In genomic region chr14:68631058-68631690, GRCh38 we compare ENCODE assay signal across 24 cellular contexts.
DNase-seq lines count a peak whose midpoint lies in the region; ATAC-seq, FAIRE-seq and TF ChIP-seq lines count a peak whose summit lies in the region.
"Had no signal": no experiment of that assay in that cellular context is flagged by ENCODE, and none has a peak within 500 bp of the region (broad histone marks: within the 10 kb centered on the region; RNA-seq: fewer than 3 reads in every experiment).

No MANE protein-coding gene starts in this region.

- intact Hi-C loops in right cardiac atrium (cut with DNase I) = no loop called here
- intact Hi-C loops in left ventricle myocardium superior (cut with micrococcal nuclease) = no loop called here

- H3K4me1 Mint-ChIP-seq in mesothelial cell of epicardium = peaks cover 90% of the 10 kb centered on the region
- peaks cover 33% of the 10 kb centered on the region for H3K4me1 Mint-ChIP-seq in stimulated activated memory B cell treated with anti-CD40 and anti-IgM and Interleukin-4, amounts not matched to agents 10 μg/mL and 1 μg/mL and 100 μg/mL, for 72 hours
- peaks cover 7% of the 10 kb centered on the region for H3K4me1 Mint-ChIP-seq in stimulated activated effector memory CD8-positive, alpha-beta T cell treated with anti-CD3 and anti-CD28 coated beads, Interleukin-12 subunit alpha, Interleukin-12 subunit beta, amount 100 ng/mL, for 72 hours

- no peaks in the 10 kb centered on the region for H3K36me3 Mint-ChIP-seq in mesothelial cell of epicardium
- no peaks in the 10 kb centered on the region for H3K36me3 Mint-ChIP-seq in stimulated activated memory B cell treated with anti-CD40 and anti-IgM and Interleukin-4, amounts not matched to agents 10 μg/mL and 1 μg/mL and 100 μg/mL, for 72 hours
- H3K36me3 Mint-ChIP-seq in stimulated activated effector memory CD8-positive, alpha-beta T cell treated with anti-CD3 and anti-CD28 coated beads, Interleukin-12 subunit alpha, Interleukin-12 subunit beta, amount 100 ng/mL, for 72 hours = no peaks in the 10 kb centered on the region
- H3K36me3 Mint-ChIP-seq: activated naive CD8-positive, alpha-beta T cell; brain; CD4-positive, CD25-positive, alpha-beta regulatory T cell had no signal

- no peak for ATAC-seq in right cardiac atrium
- ATAC-seq in left ventricle myocardium superior = no peak
- no peak for ATAC-seq in stimulated activated memory B cell treated with anti-CD40 and anti-IgM and Interleukin-4, amounts not matched to agents 10 μg/mL and 1 μg/mL and 100 μg/mL, for 72 hours
- ATAC-seq in GM19452 (IDR thresholded peaks at IDR 0.05; ENCODE audit: unreplicated experiment) = no peak
- no peak for ATAC-seq in GM19455 (IDR thresholded peaks at IDR 0.05; ENCODE audit: unreplicated experiment)
- no peak for ATAC-seq in stimulated activated effector memory CD8-positive, alpha-beta T cell treated with anti-CD3 and anti-CD28 coated beads, Interleukin-12 subunit alpha, Interleukin-12 subunit beta, amount 100 ng/mL, for 72 hours
- ATAC-seq: stimulated activated naive CD8-positive, alpha-beta T cell treated with anti-CD3 and anti-CD28 coated beads, Interleukin-15, amount 100 ng/mL, for 72 hours had no signal

- WGBS in right cardiac atrium = 80% methylated on average over 8 of the region's 8 CpGs

- no peak overlapping the region for H3K4me3 Mint-ChIP-seq in mesothelial cell of epicardium
- no peak overlapping the region for H3K4me3 Mint-ChIP-seq in stimulated activated memory B cell treated with anti-CD40 and anti-IgM and Interleukin-4, amounts not matched to agents 10 μg/mL and 1 μg/mL and 100 μg/mL, for 72 hours
- no peak overlapping the region for H3K4me3 Mint-ChIP-seq in stimulated activated effector memory CD8-positive, alpha-beta T cell treated with anti-CD3 and anti-CD28 coated beads, Interleukin-12 subunit alpha, Interleukin-12 subunit beta, amount 100 ng/mL, for 72 hours
- H3K4me3 Mint-ChIP-seq: activated naive CD8-positive, alpha-beta T cell; activated T-cell treated with anti-CD3 and anti-CD28 coated beads, Interleukin-2, amount 50 U/mL, for 24 hours; brain; CD4-positive, CD25-positive, alpha-beta regulatory T cell; stimulated activated naive CD8-positive, alpha-beta T cell treated with anti-CD3 and anti-CD28 coated beads, Interleukin-15, amount 100 ng/mL, for 72 hours; T-helper 1 cell treated with Interleukin-12 subunit alpha and Interleukin-12 subunit beta and Interleukin-4 antibody, amounts not matched to agents 30 μg/mL and 1 μg/mL, for 36 hours had no signal

- no peak overlapping the region for H3K4me3 ChIP-seq in right cardiac atrium (ENCODE audit: low read length)

- FAIRE-seq in RCC 7860 (lab: Jason Lieb, UNC) = no peak
- FAIRE-seq: GM18507 had no signal

- H3K9me3 Mint-ChIP-seq in mesothelial cell of epicardium = no peaks in the 10 kb centered on the region
- H3K9me3 Mint-ChIP-seq in stimulated activated memory B cell treated with anti-CD40 and anti-IgM and Interleukin-4, amounts not matched to agents 10 μg/mL and 1 μg/mL and 100 μg/mL, for 72 hours = no peaks in the 10 kb centered on the region
- no peaks in the 10 kb centered on the region for H3K9me3 Mint-ChIP-seq in stimulated activated effector memory CD8-positive, alpha-beta T cell treated with anti-CD3 and anti-CD28 coated beads, Interleukin-12 subunit alpha, Interleukin-12 subunit beta, amount 100 ng/mL, for 72 hours
- H3K9me3 Mint-ChIP-seq: activated T-cell treated with anti-CD3 and anti-CD28 coated beads, Interleukin-2, amount 50 U/mL, for 24 hours; CD4-positive, CD25-positive, alpha-beta regulatory T cell; stimulated activated naive CD8-positive, alpha-beta T cell treated with anti-CD3 and anti-CD28 coated beads, Interleukin-15, amount 100 ng/mL, for 72 hours had no signal

- peak overlapping the region; percentile 14 for H3K27ac ChIP-seq in right cardiac atrium (ENCODE audit: low read length)
- H3K27ac ChIP-seq: VCaP had no signal

- H3K27me3 ChIP-seq in right cardiac atrium (ENCODE audit: control insufficient read depth, insufficient read depth) = no peaks in the 10 kb centered on the region

- peaks cover 23% of the 10 kb centered on the region for H3K4me1 ChIP-seq in right cardiac atrium (ENCODE audit: control insufficient read depth, insufficient read depth, low read length)

- peak overlapping the region; percentile 78 for H3K27ac Mint-ChIP-seq in mesothelial cell of epicardium
- peak overlapping the region; percentile 39 for H3K27ac Mint-ChIP-seq in stimulated activated memory B cell treated with anti-CD40 and anti-IgM and Interleukin-4, amounts not matched to agents 10 μg/mL and 1 μg/mL and 100 μg/mL, for 72 hours
- no peak overlapping the region for H3K27ac Mint-ChIP-seq in stimulated activated effector memory CD8-positive, alpha-beta T cell treated with anti-CD3 and anti-CD28 coated beads, Interleukin-12 subunit alpha, Interleukin-12 subunit beta, amount 100 ng/mL, for 72 hours
- H3K27ac Mint-ChIP-seq: activated naive CD8-positive, alpha-beta T cell; activated T-cell treated with anti-CD3 and anti-CD28 coated beads, Interleukin-2, amount 50 U/mL, for 24 hours; stimulated activated naive CD8-positive, alpha-beta T cell treated with anti-CD3 and anti-CD28 coated beads, Interleukin-15, amount 100 ng/mL, for 72 hours; T-helper 1 cell treated with Interleukin-12 subunit alpha and Interleukin-12 subunit beta and Interleukin-4 antibody, amounts not matched to agents 30 μg/mL and 1 μg/mL, for 36 hours had no signal

- H3K9me3 ChIP-seq in right cardiac atrium (ENCODE audit: control insufficient read depth, low read length) = no peaks in the 10 kb centered on the region

- no peaks in the 10 kb centered on the region for H3K27me3 Mint-ChIP-seq in mesothelial cell of epicardium (ENCODE audit: low read depth)
- H3K27me3 Mint-ChIP-seq in stimulated activated memory B cell treated with anti-CD40 and anti-IgM and Interleukin-4, amounts not matched to agents 10 μg/mL and 1 μg/mL and 100 μg/mL, for 72 hours = no peaks in the 10 kb centered on the region
- H3K27me3 Mint-ChIP-seq: activated naive CD8-positive, alpha-beta T cell; brain; CD4-positive, CD25-positive, alpha-beta regulatory T cell had no signal

- no peak for TF ChIP-seq CTCF in mesothelial cell of epicardium (IDR thresholded peaks at IDR 0.05; ENCODE audit: unreplicated experiment)

- no peak for DNase-seq in right cardiac atrium
- DNase-seq in left ventricle myocardium superior = no peak
- DNase-seq in mesothelial cell of epicardium (ENCODE audit: low spot score in 2 of 2, unreplicated experiment in 2 of 2) = no peak
- DNase-seq in RCC 7860 (ENCODE audit: low spot score) = no peak
- no peak for DNase-seq in stimulated activated effector memory CD8-positive, alpha-beta T cell treated with anti-CD3 and anti-CD28 coated beads, Interleukin-12 subunit alpha, Interleukin-12 subunit beta, amount 100 ng/mL, for 72 hours (ENCODE audit: low spot score in 2 of 2)
- DNase-seq: ACHN; activated CD4-positive, alpha-beta T cell treated with anti-CD3 and anti-CD28 coated beads, Interleukin-2, amount 50 U/mL, for 48 hours; activated T-cell treated with anti-CD3 and anti-CD28 coated beads, Interleukin-2, amount 50 U/mL, for 24 hours; CD4-positive, CD25-positive, alpha-beta regulatory T cell; DMS79 treated with DMSO at 0.1 percent for 48 hours; GOT3; mammary epithelial cell; NCI-H2107; NCI-H524; retina; stimulated activated naive CD8-positive, alpha-beta T cell treated with anti-CD3 and anti-CD28 coated beads, Interleukin-15, amount 100 ng/mL, for 72 hours had no signal
